Comparison of ENCODE assay signal across 8 cellular contexts in the genomic region with DNA sequence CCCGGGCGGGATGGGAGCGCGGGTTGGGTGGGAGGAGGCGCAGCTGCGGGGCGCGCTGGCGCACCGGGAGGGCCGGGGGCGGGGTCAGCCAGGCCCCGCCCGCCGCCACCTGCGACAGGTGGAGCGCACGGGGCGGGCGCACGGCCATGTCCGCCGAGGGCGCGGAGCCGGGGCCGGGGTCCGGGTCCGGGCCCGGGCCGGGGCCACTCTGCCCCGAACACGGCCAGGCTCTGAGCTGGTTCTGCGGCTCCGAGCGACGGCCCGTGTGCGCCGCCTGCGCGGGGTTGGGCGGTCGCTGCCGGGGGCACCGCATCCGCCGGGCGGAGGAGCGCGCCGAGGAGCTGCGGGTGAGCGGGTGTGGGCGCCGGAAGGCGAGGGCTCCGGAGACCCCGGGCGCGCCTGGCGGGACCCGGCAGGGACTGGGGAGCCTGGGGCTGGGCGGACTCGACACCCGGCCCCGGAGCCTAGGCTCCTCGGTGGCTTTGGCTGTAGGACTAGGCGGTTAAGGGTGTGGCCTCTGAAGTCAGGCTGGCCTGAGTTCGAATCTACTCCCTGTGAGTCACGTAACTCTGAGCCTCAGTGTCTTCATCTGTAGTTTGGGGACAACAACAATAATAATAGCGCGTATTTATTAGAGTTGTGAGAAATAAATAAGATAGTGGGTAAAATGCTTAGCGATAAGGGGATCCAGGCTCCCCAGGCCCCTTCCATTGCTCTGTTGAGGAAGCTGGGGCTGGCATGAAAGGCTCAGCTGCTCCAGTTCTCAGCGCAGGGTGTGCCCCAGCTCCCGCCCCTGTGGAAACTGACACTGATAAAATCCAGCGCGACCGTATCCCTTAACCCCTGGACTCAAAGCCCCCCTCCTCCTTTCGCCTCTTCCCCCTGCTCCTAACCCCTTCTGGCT. TPM values are rescaled to one million over a fixed set of nuclear protein-coding genes. Genes with fewer than 3 reads are reported as not detected.
A peak's percentile ranks its signal among the peaks of the same experiment; 100 is the strongest.
DNase-seq lines count a peak whose midpoint lies in the region; ATAC-seq and TF ChIP-seq lines count a peak whose summit lies in the region.

TSS of gene BSPRY (plus strand) at position 108 of the 904 bp plus-strand sequence. CDS start at position 147, 39 bp downstream.

- H3K9ac ChIP-seq in mammary epithelial cell (ENCODE audit: insufficient read depth, low read length): no peak within 1 kb of the TSS

- WGBS in mammary epithelial cell (ENCODE audit: low coverage, missing lambda C conversion rate): 26% methylated on average over 12 of the region's 80 CpGs
- 4 to 5% methylated on average over 33 to 43 of the region's 80 CpGs for WGBS in lower leg skin, 2 donors

- in situ Hi-C loops in mammary epithelial cell (cut with MboI; ENCODE audit: low sequenced_read_pairs in 2 of 2): no loop called here

- H2AFZ ChIP-seq in mammary epithelial cell (ENCODE audit: low read depth, low read length): peak within 1 kb of the TSS; percentile 67

- H3K4me2 ChIP-seq in mammary epithelial cell (ENCODE audit: insufficient read depth, low read depth, low read length): peak within 1 kb of the TSS; percentile 80

- no peak for DNase-seq in GM12865 (ENCODE audit: low read depth)
- DNase-seq in RWPE1 (ENCODE audit: low spot score): peak; percentile 54
- no peak for DNase-seq in mammary epithelial cell
- DNase-seq in lower leg skin (ENCODE audit: low spot score in 2 of 2): no peak
- no peak for DNase-seq in thoracic aorta (ENCODE audit: low spot score)
- DNase-seq in GF-D8 (lab: John Stamatoyannopoulos, UW): no peak
- DNase-seq in H4 (ENCODE audit: low spot score): no peak

- no peaks in the 10 kb centered on the region for H3K9me3 ChIP-seq in mammary epithelial cell (replicated peaks; ENCODE audit: insufficient read depth, low read length)
- no peaks in the 10 kb centered on the region for H3K9me3 ChIP-seq in thoracic aorta

- POLR2A ChIA-PET in RWPE1 (lab: Yijun Ruan, JAX; ENCODE audit: low non-redundant PET): interaction anchor here (0.6 kb wide), 1 partner anchor 19 kb away, joined by 3 read pairs; no protein-coding TSS in a partner anchor

- H3K36me3 ChIP-seq in mammary epithelial cell (ENCODE audit: insufficient read depth, low read length) (no peaks in the 10 kb centered on the region), thoracic aorta (no peaks in the 10 kb centered on the region)

- CTCF ChIA-PET in RWPE1 (lab: Yijun Ruan, JAX) (interaction anchor here (0.6 to 1.3 kb wide), 4 partner anchors 10 to 1910 kb away, joined by 3 to 5 read pairs (median 3); partner anchors contain the start of gene WDR31), mammary epithelial cell (lab: Charles Lee; ENCODE audit: low non-redundant PET) (no interaction called here)

- H3K4me1 ChIP-seq in mammary epithelial cell (ENCODE audit: insufficient read depth, low read length) (peaks cover 3% of the 10 kb centered on the region), thoracic aorta (ENCODE audit: control insufficient read depth in 1 of 2, low read depth in 2 of 2) (peaks cover 4 to 13% of the 10 kb centered on the region in 2 donors)

- ATAC-seq in HG02610 (IDR thresholded peaks at IDR 0.05; ENCODE audit: unreplicated experiment) (peak; percentile 30), thoracic aorta (ENCODE audit: insufficient number of reproducible peaks, low FRiP score, low read depth) (no peak)

- TF ChIP-seq CTCF in GM12865 (IDR thresholded peaks at IDR 0.05; ENCODE audit: insufficient read depth, low read depth, low read length, missing control alignments) (no peak), RWPE1 (conservative IDR thresholded peaks at IDR 0.05; ENCODE audit: low read depth) (no peak), mammary epithelial cell (conservative IDR thresholded peaks at IDR 0.05 in 1 of 2, IDR thresholded peaks at IDR 0.05 in 1 of 2; ENCODE audit: extremely low read depth in 1 of 2, insufficient read depth in 1 of 2, low read depth in 1 of 2, low read length in 2 of 2) (no peak), lower leg skin (IDR thresholded peaks at IDR 0.05) (no peak), thoracic aorta (IDR thresholded peaks at IDR 0.05) (no peak)

- no peaks in the 10 kb centered on the region for H3K79me2 ChIP-seq in mammary epithelial cell (ENCODE audit: insufficient read depth, low read length)

- no TSS peak for BruUV-seq in mammary epithelial cell (replicated peaks; lab: Mats Ljungman, UMichigan)

- H4K20me1 ChIP-seq in mammary epithelial cell (ENCODE audit: insufficient read depth, low read length): no peaks in the 10 kb centered on the region

- dilution Hi-C loops in mammary epithelial cell (cut with HindIII; ENCODE audit: low sequenced_read_pairs): loop anchor here (5.0 kb wide), 1 partner anchor 67 kb away; no protein-coding TSS in a partner anchor

- TF ChIP-seq POLR2A in lower leg skin (IDR thresholded peaks at IDR 0.05): no peak

- H3K27me3 ChIP-seq in mammary epithelial cell (ENCODE audit: insufficient read depth, low read length): peaks cover 18% of the 10 kb centered on the region
- no peaks in the 10 kb centered on the region for H3K27me3 ChIP-seq in thoracic aorta (replicated peaks; ENCODE audit: insufficient read depth)

- H3K27ac ChIP-seq in RWPE1: no peak within 1 kb of the TSS
- no peak within 1 kb of the TSS for H3K27ac ChIP-seq in mammary epithelial cell (ENCODE audit: insufficient read depth, low read depth, low read length)
- no peak within 1 kb of the TSS for H3K27ac ChIP-seq in thoracic aorta

- H3K4me3 ChIP-seq in GM12865 (ENCODE audit: low read depth, low read length) (peak within 1 kb of the TSS; percentile 34), mammary epithelial cell (replicated peaks in 1 of 3; ENCODE audit: insufficient read depth in 1 of 3, low read depth in 2 of 3, low read length in 3 of 3) (peak within 1 kb of the TSS in 2 of 3 experiments; percentile 13 to 49), lower leg skin (ENCODE audit: low read depth, poor library complexity, severe bottlenecking) (peak within 1 kb of the TSS; percentile 32), thoracic aorta (peak within 1 kb of the TSS; percentile 73)

- intact Hi-C loops in mammary epithelial cell (cut with micrococcal nuclease) (no loop called here), lower leg skin (cut with DNase I; ENCODE audit: low total_unique reads) (no loop called here)

RNA-seq across cellular contexts. Expression of gene BSPRY, which starts in this region (rescaled TPM):
- under 1 TPM; 0.16 to 0.17 TPM for total RNA-seq in mammary epithelial cell
- polyA plus RNA-seq in mammary epithelial cell: 0.90 TPM
- not detected for polyA minus RNA-seq in mammary epithelial cell
- total RNA-seq in lower leg skin: 10 to 100 TPM; 36.9 to 56.9 (median 43.4) TPM
- under 1 TPM in 1 of 2 donors, not detected in 1; 0.14 TPM for total RNA-seq in thoracic aorta
- not detected in 2 replicates for total RNA-seq in H4 (2014; rRNA removed; shearing (Covaris generic))

Comparison
In these comparisons a context has a peak if more than half of its experiments do, and no peak if none do; other contexts are left out.
1. RNA of gene BSPRY (total RNA-seq): 36.9 to 56.9 TPM in lower leg skin; 0.16 to 0.17 TPM in mammary epithelial cell, 0.14 TPM in thoracic aorta and not detected in H4; every median in the first group is over 10 times any median in the second.
2. Peak in every context shown above with its lines, with median percentiles within 50 percentile points of each other: H3K4me3 ChIP-seq.